In genomic region chr1:240190881-240191385, GRCh38 we compare ENCODE assay signal across 8 cellular contexts.
DNase-seq lines count a peak whose midpoint lies in the region; ATAC-seq and TF ChIP-seq lines count a peak whose summit lies in the region.

No MANE protein-coding gene starts in this region.

- no peak overlapping the region for H3K4me3 ChIP-seq in fibroblast of lung (replicated peaks in 1 of 4; ENCODE audit: control extremely low read depth in 1 of 4, insufficient read depth in 1 of 4, low read depth in 3 of 4, low read length in 4 of 4)
- H3K4me3 ChIP-seq in sigmoid colon: no peak overlapping the region
- no peak overlapping the region for H3K4me3 ChIP-seq in Peyer's patch

- no peaks in the 10 kb centered on the region for H3K36me3 Mint-ChIP-seq in Calu3 (ENCODE audit: insufficient read depth, unreplicated experiment)

- H4K20me1 ChIP-seq in fibroblast of lung (ENCODE audit: control insufficient read depth, extremely low read depth, insufficient read depth, low read length): no peaks in the 10 kb centered on the region

- H3K27me3 ChIP-seq in fibroblast of lung (ENCODE audit: control insufficient read depth, insufficient read depth, low read length) (no peaks in the 10 kb centered on the region), sigmoid colon (no peaks in the 10 kb centered on the region), Peyer's patch (no peaks in the 10 kb centered on the region)

- peaks cover 9% of the 10 kb centered on the region for H3K4me1 Mint-ChIP-seq in Calu3 (ENCODE audit: low read depth, unreplicated experiment)

- no peak overlapping the region for H3K4me3 Mint-ChIP-seq in Calu3 (ENCODE audit: low read depth, unreplicated experiment)

- H3K27ac ChIP-seq in fibroblast of lung (ENCODE audit: insufficient read depth, low read length) (peak overlapping the region; percentile 3), sigmoid colon (peak overlapping the region in 3 of 4 donors; percentile 43 to 78 (median 45)), Peyer's patch (no peak overlapping the region)

- H3K9me3 Mint-ChIP-seq in Calu3 (ENCODE audit: low read depth, unreplicated experiment): no peaks in the 10 kb centered on the region

- TF ChIP-seq CTCF in Calu3 (IDR thresholded peaks at IDR 0.05; ENCODE audit: unreplicated experiment) (peak; percentile 34), fibroblast of lung (conservative IDR thresholded peaks at IDR 0.05 in 1 of 2, IDR thresholded peaks at IDR 0.05 in 1 of 2; ENCODE audit: low read depth in 1 of 2, low read length in 2 of 2) (peak; percentile 56 to 68), sigmoid colon (IDR thresholded peaks at IDR 0.05) (peak; percentile 30 to 44 (median 39)), Peyer's patch (IDR thresholded peaks at IDR 0.05) (peak in 2 of 6 experiments; percentile 11 to 19)

- intact Hi-C loops in Calu3 (cut with micrococcal nuclease; ENCODE audit: unreplicated experiment) (loop anchor here (1.0 to 2.0 kb wide), 4 partner anchors 262 to 501 kb away; no protein-coding TSS in a partner anchor), sigmoid colon (cut with DNase I) (loop anchor here (1.0 to 10.0 kb wide), 4 partner anchors 146 to 501 kb away; no protein-coding TSS in a partner anchor)

- DNase-seq in Calu3: peak; percentile 54
- peak; percentile 72 for DNase-seq in HS-5 (ENCODE audit: low read depth)
- peak; percentile 53 for DNase-seq in OCI-M1 (lab: John Stamatoyannopoulos, UW)
- DNase-seq in fibroblast of lung (ENCODE audit: low read depth in 2 of 2): peak; percentile 97 to 100
- peak; percentile 71 for DNase-seq in sigmoid colon
- no peak for DNase-seq in Peyer's patch
- no peak for DNase-seq in OCI-M2 (lab: John Stamatoyannopoulos, UW; ENCODE audit: unreplicated experiment)

- H3K79me2 ChIP-seq in fibroblast of lung (ENCODE audit: control insufficient read depth, insufficient read depth, low read length): no peaks in the 10 kb centered on the region

- no peak overlapping the region for H2AFZ ChIP-seq in fibroblast of lung (ENCODE audit: low read length)

- no peaks in the 10 kb centered on the region for H3K4me1 ChIP-seq in fibroblast of lung (ENCODE audit: control insufficient read depth, extremely low read depth, insufficient read depth, low read length)
- H3K4me1 ChIP-seq in sigmoid colon: peaks cover 0 to 41% (median 24%) of the 10 kb centered on the region in 4 donors
- H3K4me1 ChIP-seq in Peyer's patch: no peaks in the 10 kb centered on the region

- H3K36me3 ChIP-seq in fibroblast of lung (ENCODE audit: control insufficient read depth, insufficient read depth, low read length) (no peaks in the 10 kb centered on the region), sigmoid colon (no peaks in the 10 kb centered on the region), Peyer's patch (no peaks in the 10 kb centered on the region)

- TF ChIP-seq POLR2A in sigmoid colon (IDR thresholded peaks at IDR 0.05) (no peak), Peyer's patch (IDR thresholded peaks at IDR 0.05) (no peak)

- no peak overlapping the region for H3K9ac ChIP-seq in fibroblast of lung (ENCODE audit: insufficient read depth, low read length)

- H3K27ac Mint-ChIP-seq in Calu3 (ENCODE audit: unreplicated experiment): no peak overlapping the region

- CTCF ChIA-PET in Calu3 (lab: Charles Lee): interaction anchor here (0.6 to 1.1 kb wide), 4 partner anchors 175 to 769 kb away, joined by 3 to 5 read pairs (median 4); no protein-coding TSS in a partner anchor

- 3 to 14% methylated on average over 5 of the region's 5 CpGs for whole genome bisulfite sequencing in sigmoid colon, 2 donors

- no peaks in the 10 kb centered on the region for H3K9me3 ChIP-seq in fibroblast of lung (ENCODE audit: control insufficient read depth, insufficient read depth, low read depth, low read length)
- no peaks in the 10 kb centered on the region for H3K9me3 ChIP-seq in sigmoid colon
- no peaks in the 10 kb centered on the region for H3K9me3 ChIP-seq in Peyer's patch

- H3K27me3 Mint-ChIP-seq in Calu3 (ENCODE audit: unreplicated experiment): peaks cover 10% of the 10 kb centered on the region

- TF ChIP-seq EP300 in sigmoid colon (IDR thresholded peaks at IDR 0.05): no peak

- H3K4me2 ChIP-seq in fibroblast of lung (ENCODE audit: extremely low read depth, insufficient read depth, low read length): no peak overlapping the region

- ATAC-seq in GM18517 (IDR thresholded peaks at IDR 0.05; ENCODE audit: unreplicated experiment): no peak

- BruUV-seq in Calu3 (replicated peaks; lab: Mats Ljungman, UMichigan): no TSS peak

Comparison
In these comparisons a context has a peak if more than half of its experiments do, and no peak if none do; other contexts are left out.
1. DNase-seq: peak in Calu3 (single experiment), HS-5 (single experiment), OCI-M1 (single experiment), fibroblast of lung (2 of 2) and sigmoid colon (single experiment); none in Peyer's patch (0 of 3) and OCI-M2 (single experiment).
2. H3K27ac ChIP-seq: peak in fibroblast of lung (single experiment) and sigmoid colon (3 of 4); none in Peyer's patch (0 of 4).